ENCODE assay signal across 8 cellular contexts in genomic region chr19:18282788-18283141, GRCh38. TPM values are rescaled to one million over a fixed set of nuclear protein-coding genes. Genes with fewer than 3 reads are reported as not detected.
DNase-seq lines count a peak whose midpoint lies in the region; ATAC-seq and TF ChIP-seq lines count a peak whose summit lies in the region.

No MANE protein-coding gene starts in this region.

- H3K9me3 ChIP-seq in adrenal gland (replicated peaks in 1 of 3) (no peaks in the 10 kb centered on the region), mesodermal cell (ENCODE audit: control insufficient read depth, low read length) (no peaks in the 10 kb centered on the region), aorta (ENCODE audit: control insufficient read depth, low read length) (no peaks in the 10 kb centered on the region)

- H3K36me3 ChIP-seq in adrenal gland (replicated peaks in 1 of 2) (peaks cover 0 to 9% of the 10 kb centered on the region in 2 donors), mesodermal cell (ENCODE audit: control insufficient read depth, insufficient read depth, low read length) (peaks cover 16% of the 10 kb centered on the region), aorta (ENCODE audit: control insufficient read depth in 1 of 2, insufficient read depth in 2 of 2, low read length in 1 of 2) (peaks cover 0 to 3% of the 10 kb centered on the region in 2 donors)

- DNase-seq in stimulated activated CD4-positive, alpha-beta T cell treated with anti-CD3 and anti-CD28 coated beads, Interleukin-15, amount 100 ng/mL, for 24 hours, result peak; percentile 46
- no peak for DNase-seq in stimulated activated CD4-positive, alpha-beta T cell treated with anti-CD3 and anti-CD28 coated beads, Interleukin-4, amount 100 ng/mL, for 4 hours
- DNase-seq in adrenal gland (peak in 3 of 7 donors; percentile 37 to 59 (median 55)), aorta (no peak), NCI-H187 (lab: John Stamatoyannopoulos, UW) (no peak), SW 1271 (lab: John Stamatoyannopoulos, UW) (no peak)

- TF ChIP-seq CTCF in adrenal gland (IDR thresholded peaks at IDR 0.05), result no peak

- H3K4me1 ChIP-seq in adrenal gland (replicated peaks in 1 of 2) (peaks cover 30 to 50% of the 10 kb centered on the region in 2 donors), mesodermal cell (ENCODE audit: control insufficient read depth, insufficient read depth, low read length, poor library complexity, severe bottlenecking) (peaks cover 25% of the 10 kb centered on the region), aorta (ENCODE audit: control insufficient read depth in 1 of 2, insufficient read depth in 2 of 2, low read length in 2 of 2) (no peaks in the 10 kb centered on the region)

- 17 to 31% (median 19%) methylated on average over 4 of the region's 4 CpGs for WGBS in adrenal gland, 4 donors
- WGBS in mesodermal cell (ENCODE audit: insufficient coverage in 2 of 2), 2 experiments, result 71 to 74% methylated on average over 4 of the region's 4 CpGs
- 65 to 66% methylated on average over 4 of the region's 4 CpGs for WGBS in aorta, 2 donors

- H3K27me3 ChIP-seq in adrenal gland (no peaks in the 10 kb centered on the region), aorta (ENCODE audit: control insufficient read depth in 1 of 2, insufficient read depth in 2 of 2, low read length in 1 of 2) (no peaks in the 10 kb centered on the region)

- intact Hi-C loops in adrenal gland (cut with DNase I), result no loop called here
- intact Hi-C loops in aorta (cut with DNase I), result loop anchor here in 1 of 2 donors (5.0 kb wide), 1 partner anchor 40 kb away; the partner anchor contains the start of gene LSM4

- peak overlapping the region in 1 of 4 donors; percentile 51 for H3K4me3 ChIP-seq in adrenal gland
- H3K4me3 ChIP-seq in mesodermal cell (ENCODE audit: extremely low read depth, insufficient read depth, low read length, poor library complexity, severe bottlenecking), result peak overlapping the region; percentile 39
- no peak overlapping the region for H3K4me3 ChIP-seq in aorta (ENCODE audit: low read length in 2 of 2)

- TF ChIP-seq POLR2A in adrenal gland (IDR thresholded peaks at IDR 0.05), result no peak

- no peak for ATAC-seq in aorta (ENCODE audit: low FRiP score)
- ATAC-seq in GM18861 (IDR thresholded peaks at IDR 0.05; ENCODE audit: unreplicated experiment), result no peak

- peak overlapping the region; percentile 65 to 100 (median 99) for H3K27ac ChIP-seq in adrenal gland
- peak overlapping the region; percentile 100 for H3K27ac ChIP-seq in mesodermal cell (ENCODE audit: low read depth, low read length, severe bottlenecking)
- peak overlapping the region; percentile 91 to 93 for H3K27ac ChIP-seq in aorta (ENCODE audit: low read depth in 1 of 2, low read length in 2 of 2)

RNA-seq across cellular contexts. Expression of gene JUND, which starts 1.3 kb away (rescaled TPM):
- total RNA-seq in adrenal gland, result 100 to 1,000 TPM; 181 to 533 (median 361) TPM
- 100 to 1,000 TPM in 2 of 3 donors, 10 to 100 TPM in 1; 35.9 to 226 (median 104) TPM for polyA plus RNA-seq in adrenal gland
- 239 TPM for polyA plus RNA-seq in mesodermal cell (2013, experiment 1 of 2)
- 198 TPM for polyA plus RNA-seq in mesodermal cell (2013, experiment 2 of 2)
- 100 to 1,000 TPM; 214 to 492 TPM for total RNA-seq in aorta
- polyA plus RNA-seq in aorta, result 100 to 1,000 TPM in 1 of 2 donors, 10 to 100 TPM in 1; 62.6 to 161 TPM

RNA-seq across cellular contexts. Expression of gene IQCN, which starts 8.5 kb away (rescaled TPM):
- total RNA-seq in adrenal gland, result 1 to 10 TPM in 7 of 8 donors, under 1 TPM in 1; 0.30 to 5.4 (median 2.4) TPM
- polyA plus RNA-seq in adrenal gland, result 10 to 100 TPM in 1 of 3 donors, 1 to 10 TPM in 1, under 1 TPM in 1; 0.59 to 45.2 (median 6.0) TPM
- polyA plus RNA-seq in mesodermal cell (2013, experiment 1 of 2), result 1.3 TPM
- polyA plus RNA-seq in mesodermal cell (2013, experiment 2 of 2), result 1.4 TPM
- total RNA-seq in aorta, result 10 to 100 TPM in 1 of 2 donors, 1 to 10 TPM in 1; 8.1 to 12.2 TPM
- polyA plus RNA-seq in aorta, result 10 to 100 TPM in 1 of 2 donors, 1 to 10 TPM in 1; 4.5 to 20.7 TPM

RNA-seq across cellular contexts. Expression of gene LSM4, which starts 40.1 kb away (rescaled TPM):
- 100 to 1,000 TPM; 107 to 290 (median 161) TPM for total RNA-seq in adrenal gland
- 100 to 1,000 TPM; 105 to 195 (median 120) TPM for polyA plus RNA-seq in adrenal gland
- polyA plus RNA-seq in mesodermal cell (2013, experiment 1 of 2), result 196 TPM
- 181 TPM for polyA plus RNA-seq in mesodermal cell (2013, experiment 2 of 2)
- 10 to 100 TPM; 32.2 to 34.5 TPM for total RNA-seq in aorta
- polyA plus RNA-seq in aorta, result 10 to 100 TPM; 58.6 to 91.8 TPM

RNA-seq across cellular contexts. Expression of gene PDE4C, which starts 56.5 kb away (rescaled TPM):
- total RNA-seq in adrenal gland (1 to 10 TPM in 2 of 8 donors, under 1 TPM in 6; 0.11 to 1.7 (median 0.42) TPM), aorta (1 to 10 TPM; 1.7 to 2.3 TPM)
- polyA plus RNA-seq in adrenal gland (1 to 10 TPM in 1 of 3 donors, under 1 TPM in 1, not detected in 1; 0.77 to 2.4 TPM), aorta (under 1 TPM; 0.03 to 0.25 TPM)
- 0.48 TPM for polyA plus RNA-seq in mesodermal cell (2013, experiment 1 of 2)
- not detected for polyA plus RNA-seq in mesodermal cell (2013, experiment 2 of 2)

RNA-seq across cellular contexts. Expression of gene PGPEP1, which starts 57.6 kb away (rescaled TPM):
- total RNA-seq in adrenal gland (10 to 100 TPM; 31.6 to 89.2 (median 58.6) TPM), aorta (10 to 100 TPM; 41.5 to 46.9 TPM)
- polyA plus RNA-seq in adrenal gland (10 to 100 TPM; 20.3 to 46.1 (median 21.1) TPM), aorta (10 to 100 TPM; 19.2 to 25.3 TPM)
- 12.9 TPM for polyA plus RNA-seq in mesodermal cell (2013, experiment 1 of 2)
- polyA plus RNA-seq in mesodermal cell (2013, experiment 2 of 2), result 9.9 TPM
